Comparison of ENCODE assay signal across 17 cellular contexts in genomic region chr4:8077181-8078108, GRCh38.
DNase-seq lines count a peak whose midpoint lies in the region; ATAC-seq lines count a peak whose summit lies in the region.
"Had no signal": no experiment of that assay in that cellular context is flagged by ENCODE, and none has a peak within 500 bp of the region (broad histone marks: within the 10 kb centered on the region; RNA-seq: fewer than 3 reads in every experiment).

No MANE protein-coding gene starts in this region.

- no CpG with 5 or more reads among the region's 23 CpGs for WGBS in neuronal stem cell (ENCODE audit: extremely low coverage in 2 of 2, insufficient read length in 2 of 2, insufficient replicate concordance in 1 of 2), 2 donors

- peak overlapping the region; percentile 69 for H2AK5ac ChIP-seq in neuronal stem cell (ENCODE audit: low read depth, low read length)

- no peak overlapping the region for H2BK15ac ChIP-seq in neuronal stem cell (ENCODE audit: low read length)

- no peak overlapping the region for H2BK120ac ChIP-seq in neuronal stem cell (ENCODE audit: low read depth, low read length)

- H3K36me3 ChIP-seq in SJCRH30: no peaks in the 10 kb centered on the region
- no peaks in the 10 kb centered on the region for H3K36me3 ChIP-seq in neuronal stem cell (replicated peaks in 1 of 2; ENCODE audit: control insufficient read depth in 2 of 2, insufficient read depth in 2 of 2, low read length in 2 of 2)
- H3K36me3 ChIP-seq: SJSA1 had no signal

- peak overlapping the region; percentile 63 for H2BK12ac ChIP-seq in neuronal stem cell (ENCODE audit: low read length)

- H3K9ac ChIP-seq in neuronal stem cell (ENCODE audit: low read depth, low read length, poor library complexity): no peak overlapping the region

- H3K4ac ChIP-seq in neuronal stem cell (ENCODE audit: low read length): no peak overlapping the region

- H3K4me1 ChIP-seq in SJCRH30: no peaks in the 10 kb centered on the region; the same call in 1 of the 2 replicates
- peaks cover 14 to 20% of the 10 kb centered on the region in 2 donors for H3K4me1 ChIP-seq in neuronal stem cell (ENCODE audit: control insufficient read depth in 2 of 2, insufficient read depth in 1 of 2, low read depth in 1 of 2, low read length in 2 of 2)
- H3K4me1 ChIP-seq: SJSA1 had no signal

- no peak overlapping the region for H4K91ac ChIP-seq in neuronal stem cell (ENCODE audit: low read depth, low read length, poor library complexity)

- no peaks in the 10 kb centered on the region for H3K79me1 ChIP-seq in neuronal stem cell (ENCODE audit: low read depth, low read length)

- no peak overlapping the region for H3K4me2 ChIP-seq in neuronal stem cell (ENCODE audit: insufficient read depth, low read length, poor library complexity, severe bottlenecking)

- ATAC-seq in GM19455 (IDR thresholded peaks at IDR 0.05; ENCODE audit: unreplicated experiment): no peak
- ATAC-seq: Panc1 had no signal

- H3K27me3 ChIP-seq in SJCRH30 (peaks cover 29% of the 10 kb centered on the region), neuronal stem cell (ENCODE audit: control insufficient read depth in 3 of 3, insufficient read depth in 3 of 3, low read depth in 1 of 3, low read length in 3 of 3) (peaks cover 0 to 40% (median 0%) of the 10 kb centered on the region in 3 experiments)

- no peak overlapping the region for H3K27ac ChIP-seq in SJCRH30
- H3K27ac ChIP-seq in neuronal stem cell (replicated peaks; ENCODE audit: low read length): no peak overlapping the region
- H3K27ac ChIP-seq: SJSA1 had no signal

- H3K9me3 ChIP-seq in SJCRH30 (replicated peaks) (no peaks in the 10 kb centered on the region), neuronal stem cell (replicated peaks in 1 of 2; ENCODE audit: control insufficient read depth in 2 of 2, insufficient read depth in 1 of 2, low read depth in 1 of 2, low read length in 2 of 2) (no peaks in the 10 kb centered on the region)
- H3K9me3 ChIP-seq: SJSA1 had no signal

- H3K18ac ChIP-seq in neuronal stem cell (ENCODE audit: low read length): peak overlapping the region; percentile 77

- DNase-seq in NCI-H82 (lab: John Stamatoyannopoulos, UW) (peak; percentile 8), NCI-H82 treated with DMSO at 0.1 percent for 48 hours (lab: John Stamatoyannopoulos, UW; ENCODE audit: unreplicated experiment) (no peak), SJCRH30 (peak; percentile 42 to 44), neuronal stem cell (ENCODE audit: low spot score) (no peak), GM19240 (ENCODE audit: insufficient read length, low spot score) (no peak), NCI-H146 (lab: John Stamatoyannopoulos, UW) (no peak)
- DNase-seq: CD4-positive, CD25-positive, alpha-beta regulatory T cell; COR-L47; IMR-90; NCI-H1105 treated with DMSO at 0.1 percent for 48 hours; NCI-H1694; NCI-H2081; NCI-H446 treated with DMSO at 0.1 percent for 48 hours; T-helper 1 cell had no signal

- no peak overlapping the region for H2AFZ ChIP-seq in neuronal stem cell (ENCODE audit: low read length)

- peak overlapping the region; percentile 9 for H4K8ac ChIP-seq in neuronal stem cell (ENCODE audit: low read depth, low read length)

- H3K23ac ChIP-seq in neuronal stem cell (ENCODE audit: low read depth, low read length, poor library complexity): peak overlapping the region; percentile 32

- H3K4me3 ChIP-seq in SJCRH30: no peak overlapping the region
- no peak overlapping the region for H3K4me3 ChIP-seq in neuronal stem cell (ENCODE audit: low read length in 2 of 2)
- H3K4me3 ChIP-seq: SJSA1 had no signal

- peak overlapping the region; percentile 87 for H2BK5ac ChIP-seq in neuronal stem cell (ENCODE audit: low read length)

- peak overlapping the region; percentile 47 for H3K14ac ChIP-seq in neuronal stem cell (ENCODE audit: low read length)

Comparison
In these comparisons a context has a peak if more than half of its experiments do, and no peak if none do; other contexts are left out.
1. DNase-seq: peak in NCI-H82 (single experiment) and SJCRH30 (2 of 2); none in NCI-H82 treated with DMSO at 0.1 percent for 48 hours (single experiment), neuronal stem cell (single experiment), GM19240 (single experiment) and NCI-H146 (single experiment).